ENCODE assay signal across 21 cellular contexts in the genomic region with DNA sequence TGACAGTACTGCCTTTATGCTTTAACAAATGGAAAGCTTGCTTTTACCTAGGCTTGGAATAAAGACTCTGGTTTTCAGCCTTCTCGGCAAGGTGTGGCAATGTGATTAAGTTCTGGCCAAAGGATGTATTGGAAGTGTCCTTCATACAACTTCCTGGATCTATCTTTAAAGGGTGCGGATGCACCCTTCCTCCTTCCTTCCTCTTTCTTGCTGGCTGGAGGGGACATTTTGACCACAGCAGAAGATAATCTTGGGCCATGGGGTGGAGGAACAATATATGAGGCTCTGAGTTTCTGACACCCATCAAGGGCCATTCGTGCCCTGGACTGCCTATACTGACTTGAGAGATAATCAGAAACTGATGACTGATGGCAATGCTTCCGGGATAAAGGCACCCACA.
"Had no signal": no experiment of that assay in that cellular context is flagged by ENCODE, and none has a peak within 500 bp of the region (broad histone marks: within the 10 kb centered on the region; RNA-seq: fewer than 3 reads in every experiment).

No MANE protein-coding gene starts in this region.

- H3K36me3 ChIP-seq: adrenal gland, esophagus muscularis mucosa, right lobe of liver, suprapubic skin, transverse colon, uterus had no signal

- ATAC-seq: effector memory CD8-positive, alpha-beta T cell; left ventricle myocardium superior; mucosa of descending colon; right lobe of liver; T-helper 17 cell; WTC11 had no signal

- H3K4me1 ChIP-seq: parathyroid adenoma, right lobe of liver, transverse colon, uterus had no signal

- H3K9me3 ChIP-seq: adrenal gland, esophagus muscularis mucosa, right lobe of liver, suprapubic skin, transverse colon, uterus had no signal

- H3K4me2 ChIP-seq: hepatocyte had no signal

- H3K9ac ChIP-seq: parathyroid adenoma had no signal

- H3K27me3 ChIP-seq: adrenal gland, esophagus muscularis mucosa, hepatocyte, right lobe of liver, suprapubic skin, transverse colon, uterus had no signal

- DNase-seq: activated gamma-delta T cell treated with Interleukin-2 at 50 U/mL for 16 hours; activated T-cell treated with anti-CD3 and anti-CD28 coated beads, Interleukin-2, amount 50 U/mL, for 1 hour; adrenal gland; effector memory CD8-positive, alpha-beta T cell; glutamatergic neuron; immature natural killer cell; kidney glomerular epithelial cell; left ventricle myocardium superior; mammary epithelial cell; mucosa of descending colon; right lobe of liver; stimulated activated CD4-positive, alpha-beta T cell treated with anti-CD3 and anti-CD28 coated beads, Interleukin-1b, Interleukin-23, amount 100 ng/mL, for 48 hours; T-helper 17 cell; transverse colon; uterus had no signal

- H3K4me3 ChIP-seq: adrenal gland, esophagus muscularis mucosa, hepatocyte, mucosa of descending colon, right lobe of liver, skin epidermis, suprapubic skin, transverse colon, uterus had no signal

- H3K27ac ChIP-seq: adrenal gland, esophagus muscularis mucosa, hepatocyte, parathyroid adenoma, right lobe of liver, skin epidermis, suprapubic skin, transverse colon, uterus had no signal
